Comparison of ENCODE assay signal across 8 cellular contexts in the genomic region with DNA sequence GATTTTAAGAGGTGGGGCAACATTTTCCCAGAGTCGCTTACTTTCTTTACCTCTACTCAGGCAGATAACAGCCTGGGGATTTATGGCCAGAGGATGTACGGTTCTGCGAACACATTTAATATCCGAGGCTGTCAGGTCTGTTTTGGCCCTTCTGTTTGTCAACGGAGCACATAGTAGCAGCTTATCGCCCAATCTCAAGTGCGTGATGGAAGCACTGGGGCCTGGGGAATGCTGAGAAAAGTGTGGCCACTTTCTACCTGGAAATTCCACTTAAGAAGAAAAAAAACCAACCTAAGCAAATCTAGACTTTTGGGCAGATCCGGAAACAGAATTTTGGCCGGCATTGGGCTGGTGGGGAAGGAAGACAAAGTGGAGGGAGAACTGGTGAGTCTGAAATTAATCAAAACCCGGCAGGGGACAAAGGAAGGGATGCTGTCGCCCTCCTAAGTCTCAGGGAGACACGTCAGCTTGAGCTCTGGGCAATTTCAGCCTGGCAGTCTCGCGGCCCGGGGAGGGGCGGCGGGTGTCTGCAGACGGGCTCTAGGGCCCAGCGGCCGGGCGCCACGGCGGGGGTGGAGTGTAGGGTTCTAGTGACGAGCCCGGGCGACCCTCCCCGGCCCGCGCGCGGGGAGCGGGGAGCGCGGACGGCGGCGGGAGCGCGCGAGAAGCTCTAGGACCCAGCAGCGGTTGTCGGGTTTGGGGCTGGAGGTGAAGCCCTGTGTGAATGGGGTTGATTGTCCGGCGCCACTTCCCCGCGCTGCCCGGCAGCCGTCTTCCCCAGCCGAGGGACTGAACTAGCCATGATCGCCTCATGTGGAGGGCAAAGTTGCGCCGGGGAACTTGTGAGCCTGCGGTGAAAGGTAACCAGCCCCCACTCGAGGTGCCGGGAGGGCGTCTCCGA. TPM values are rescaled to one million over a fixed set of nuclear protein-coding genes. Genes with fewer than 3 reads are reported as not detected.
DNase-seq lines count a peak whose midpoint lies in the region; ATAC-seq and TF ChIP-seq lines count a peak whose summit lies in the region.

Gene AMOTL1 (plus strand): TSS at position 656 of the 901 bp plus-strand sequence. CDS start 156 bp downstream, at position 812.

- peaks cover 13% of the 10 kb centered on the region for H3K4me1 Mint-ChIP-seq in activated T-helper 1 cell treated with anti-CD3 and anti-CD28 coated beads, Interleukin-12 subunit alpha, Interleukin-12 subunit beta, Interleukin-2, Interleukin-4 antibody, amounts not matched to agents 30 ng/mL and 10 ng/mL and 1 ng/mL, durations not matched to agents 14 hours and 24 hours and 36 hours (ENCODE audit: low read depth)
- H3K4me1 Mint-ChIP-seq in naive thymus-derived CD4-positive, alpha-beta T cell, result peaks cover 5 to 19% (median 13%) of the 10 kb centered on the region in 7 donors
- peaks cover 26% of the 10 kb centered on the region for H3K4me1 Mint-ChIP-seq in type B pancreatic cell (ENCODE audit: unreplicated experiment)

- H3K27me3 ChIP-seq in AG04450 (ENCODE audit: control insufficient read depth, insufficient read depth, low read length), result no peaks in the 10 kb centered on the region
- H3K27me3 ChIP-seq in naive thymus-derived CD4-positive, alpha-beta T cell (ENCODE audit: control insufficient read depth in 2 of 2, insufficient read depth in 2 of 2, low read length in 2 of 2), result no peaks in the 10 kb centered on the region

- no peaks in the 10 kb centered on the region for H3K36me3 ChIP-seq in naive thymus-derived CD4-positive, alpha-beta T cell (ENCODE audit: control insufficient read depth in 2 of 3, insufficient read depth in 3 of 3, low read length in 3 of 3)

- ATAC-seq in GM18517 (IDR thresholded peaks at IDR 0.05; ENCODE audit: unreplicated experiment) (peak; percentile 85), HG03103 (IDR thresholded peaks at IDR 0.05; ENCODE audit: low read depth, unreplicated experiment) (peak; percentile 55)
- peak; percentile 71 for ATAC-seq in naive thymus-derived CD4-positive, alpha-beta T cell

- H3K36me3 Mint-ChIP-seq in activated T-helper 1 cell treated with anti-CD3 and anti-CD28 coated beads, Interleukin-12 subunit alpha, Interleukin-12 subunit beta, Interleukin-2, Interleukin-4 antibody, amounts not matched to agents 30 ng/mL and 10 ng/mL and 1 ng/mL, durations not matched to agents 14 hours and 24 hours and 36 hours (ENCODE audit: low read depth), result no peaks in the 10 kb centered on the region
- H3K36me3 Mint-ChIP-seq in naive thymus-derived CD4-positive, alpha-beta T cell, result peaks cover 0 to 4% (median 0%) of the 10 kb centered on the region in 5 donors
- H3K36me3 Mint-ChIP-seq in type B pancreatic cell, result peaks cover 11% of the 10 kb centered on the region

- intact Hi-C loops in activated T-helper 1 cell treated with anti-CD3 and anti-CD28 coated beads, Interleukin-12 subunit alpha, Interleukin-12 subunit beta, Interleukin-2, Interleukin-4 antibody, amounts not matched to agents 30 ng/mL and 10 ng/mL and 1 ng/mL, durations not matched to agents 14 hours and 24 hours and 36 hours (cut with micrococcal nuclease), result loop anchor here (10.0 kb wide), 2 partner anchors 143 to 243 kb away; no protein-coding TSS in a partner anchor
- intact Hi-C loops in naive thymus-derived CD4-positive, alpha-beta T cell (cut with micrococcal nuclease), result loop anchor here in 1 of 2 donors (5.0 kb wide), 1 partner anchor 146 kb away; no protein-coding TSS in a partner anchor

- no peaks in the 10 kb centered on the region for H3K9me3 Mint-ChIP-seq in activated T-helper 1 cell treated with anti-CD3 and anti-CD28 coated beads, Interleukin-12 subunit alpha, Interleukin-12 subunit beta, Interleukin-2, Interleukin-4 antibody, amounts not matched to agents 30 ng/mL and 10 ng/mL and 1 ng/mL, durations not matched to agents 14 hours and 24 hours and 36 hours
- peaks cover 0 to 4% (median 0%) of the 10 kb centered on the region in 11 donors for H3K9me3 Mint-ChIP-seq in naive thymus-derived CD4-positive, alpha-beta T cell
- H3K9me3 Mint-ChIP-seq in type B pancreatic cell, result peaks cover 6% of the 10 kb centered on the region

- no peaks in the 10 kb centered on the region for H3K4me1 ChIP-seq in naive thymus-derived CD4-positive, alpha-beta T cell (ENCODE audit: control insufficient read depth in 2 of 2, insufficient read depth in 2 of 2, low read length in 2 of 2)

- no peak for TF ChIP-seq CTCF in AG04450 (IDR thresholded peaks at IDR 0.05; ENCODE audit: low read depth, low read length)
- no peak for TF ChIP-seq CTCF in foreskin fibroblast (IDR thresholded peaks at IDR 0.05; ENCODE audit: low read depth, low read length)
- no peak for TF ChIP-seq CTCF in type B pancreatic cell (conservative IDR thresholded peaks at IDR 0.05)

- H3K4me3 Mint-ChIP-seq in activated T-helper 1 cell treated with anti-CD3 and anti-CD28 coated beads, Interleukin-12 subunit alpha, Interleukin-12 subunit beta, Interleukin-2, Interleukin-4 antibody, amounts not matched to agents 30 ng/mL and 10 ng/mL and 1 ng/mL, durations not matched to agents 14 hours and 24 hours and 36 hours, result peak within 1 kb of the TSS; percentile 78
- H3K4me3 Mint-ChIP-seq in naive thymus-derived CD4-positive, alpha-beta T cell, result peak within 1 kb of the TSS; percentile 45 to 87 (median 80)
- no peak within 1 kb of the TSS for H3K4me3 Mint-ChIP-seq in type B pancreatic cell

- peak within 1 kb of the TSS; percentile 75 for H3K27ac ChIP-seq in AG04450 (ENCODE audit: low read depth, low read length)
- H3K27ac ChIP-seq in naive thymus-derived CD4-positive, alpha-beta T cell (ENCODE audit: low read depth, low read length), result no peak within 1 kb of the TSS

- H3K9me3 ChIP-seq in AG04450 (ENCODE audit: control insufficient read depth, insufficient read depth, low read length), result peaks cover 4% of the 10 kb centered on the region; the same call in 1 of the 2 replicates
- no peaks in the 10 kb centered on the region for H3K9me3 ChIP-seq in naive thymus-derived CD4-positive, alpha-beta T cell (ENCODE audit: control insufficient read depth in 2 of 3, low read length in 3 of 3)

- peak within 1 kb of the TSS; percentile 95 for H3K4me3 ChIP-seq in AG04450 (ENCODE audit: low read depth, low read length)
- peak within 1 kb of the TSS; percentile 83 to 89 for H3K4me3 ChIP-seq in foreskin fibroblast (ENCODE audit: low read depth in 1 of 2, low read length in 2 of 2)
- no peak within 1 kb of the TSS for H3K4me3 ChIP-seq in naive thymus-derived CD4-positive, alpha-beta T cell (ENCODE audit: low read length)

- H3K27me3 Mint-ChIP-seq in activated T-helper 1 cell treated with anti-CD3 and anti-CD28 coated beads, Interleukin-12 subunit alpha, Interleukin-12 subunit beta, Interleukin-2, Interleukin-4 antibody, amounts not matched to agents 30 ng/mL and 10 ng/mL and 1 ng/mL, durations not matched to agents 14 hours and 24 hours and 36 hours (ENCODE audit: insufficient read depth), result peaks cover 38% of the 10 kb centered on the region
- H3K27me3 Mint-ChIP-seq in naive thymus-derived CD4-positive, alpha-beta T cell, result peaks cover 36 to 48% (median 42%) of the 10 kb centered on the region in 5 donors
- H3K27me3 Mint-ChIP-seq in type B pancreatic cell, result no peaks in the 10 kb centered on the region

- H3K27ac Mint-ChIP-seq in activated T-helper 1 cell treated with anti-CD3 and anti-CD28 coated beads, Interleukin-12 subunit alpha, Interleukin-12 subunit beta, Interleukin-2, Interleukin-4 antibody, amounts not matched to agents 30 ng/mL and 10 ng/mL and 1 ng/mL, durations not matched to agents 14 hours and 24 hours and 36 hours, result peak within 1 kb of the TSS; percentile 64
- H3K27ac Mint-ChIP-seq in naive thymus-derived CD4-positive, alpha-beta T cell, result peak within 1 kb of the TSS in 2 of 9 donors; percentile 58 to 66
- peak within 1 kb of the TSS; percentile 96 for H3K27ac Mint-ChIP-seq in type B pancreatic cell

- POLR2A ChIA-PET in AG04450 (lab: Yijun Ruan, JAX), result interaction anchor here (0.7 to 1.2 kb wide), 6 partner anchors 26 to 155 kb away, joined by 3 to 5 read pairs (median 4); no protein-coding TSS in a partner anchor
- POLR2A ChIA-PET in naive thymus-derived CD4-positive, alpha-beta T cell (lab: Charles Lee), result no interaction called here

- DNase-seq in AG04450 (ENCODE audit: low read depth, low spot score) (peak; percentile 33), NCI-H460 (ENCODE audit: extremely low read depth, low read depth) (peak; percentile 54), foreskin fibroblast (peak; percentile 91 to 96), type B pancreatic cell (ENCODE audit: extremely low spot score, unreplicated experiment) (peak; percentile 92)
- peak; percentile 32 for DNase-seq in activated T-helper 1 cell treated with anti-CD3 and anti-CD28 coated beads, Interleukin-12 subunit alpha, Interleukin-12 subunit beta, Interleukin-2, Interleukin-4 antibody, amounts not matched to agents 30 ng/mL and 10 ng/mL and 1 ng/mL, durations not matched to agents 14 hours and 24 hours and 36 hours (ENCODE audit: low spot score)
- peak in 2 of 9 donors; percentile 15 to 56 for DNase-seq in naive thymus-derived CD4-positive, alpha-beta T cell

- CTCF ChIA-PET in AG04450 (lab: Charles Lee), result interaction anchor here (0.5 kb wide), 1 partner anchor 145 kb away, joined by 3 read pairs; no protein-coding TSS in a partner anchor
- CTCF ChIA-PET in naive thymus-derived CD4-positive, alpha-beta T cell (lab: Charles Lee), result no interaction called here

RNA-seq across cellular contexts. Expression of gene AMOTL1, which starts in this region (rescaled TPM):
- 40.5 and 43.7 TPM in 2 replicates for polyA plus RNA-seq in AG04450 (2011; rRNA removed)
- polyA minus RNA-seq in AG04450 (2011; rRNA and poly(A)+ RNA removed), result 92.4 and 95.9 TPM in 2 replicates
- 8.8 and 10.1 TPM in 2 replicates for total RNA-seq in NCI-H460 (2014; rRNA removed; shearing (Covaris generic))
- 3.8 and 4.0 TPM in 2 replicates for polyA plus RNA-seq in NCI-H460 (2014; cell fraction: nucleus; rRNA removed)
- 4.4 and 4.9 TPM in 2 replicates for total RNA-seq in activated T-helper 1 cell treated with anti-CD3 and anti-CD28 coated beads, Interleukin-12 subunit alpha, Interleukin-12 subunit beta, Interleukin-2, Interleukin-4 antibody, amounts not matched to agents 30 ng/mL and 10 ng/mL and 1 ng/mL, durations not matched to agents 14 hours and 24 hours and 36 hours
- 1 to 10 TPM in 1 of 5 experiments, under 1 TPM in 3, not detected in 1; 0.05 to 6.3 (median 0.39) TPM for total RNA-seq in naive thymus-derived CD4-positive, alpha-beta T cell
- polyA plus RNA-seq in naive thymus-derived CD4-positive, alpha-beta T cell, result under 1 TPM in 1 of 2 donors, not detected in 1; 0.07 TPM
- 64.8 and 93.5 TPM in 2 replicates for total RNA-seq in type B pancreatic cell (ENCODE audit: low replicate concordance)

Comparison
In these comparisons a context has a peak if more than half of its experiments do, and no peak if none do; other contexts are left out.
1. RNA of gene AMOTL1 (polyA plus RNA-seq): 40.5 to 43.7 TPM in AG04450; 0.07 TPM in naive thymus-derived CD4-positive, alpha-beta T cell; every median in the first group is over 10 times any median in the second.
2. Peak in every context shown above with its lines, with median percentiles within 50 percentile points of each other: ATAC-seq.